ENCODE assay signal across 2 cellular contexts in genomic region chr11:64717268-64717578, GRCh38.
TF ChIP-seq lines count a peak whose summit lies in the region.

No MANE protein-coding gene starts in this region.

TF ChIP-seq in IMR-90, 13 proteins besides CTCF, POLR2A, EP300 and RAD21:
- no peak for TF ChIP-seq BHLHE40 (IDR thresholded peaks at IDR 0.05; ENCODE audit: low read depth, low read length)
- TF ChIP-seq MAFK (IDR thresholded peaks at IDR 0.05; ENCODE audit: low read depth, low read length): no peak
- no peak for TF ChIP-seq SMC3 (IDR thresholded peaks at IDR 0.05; ENCODE audit: low read depth, low read length)
- TF ChIP-seq, protein P1, sequence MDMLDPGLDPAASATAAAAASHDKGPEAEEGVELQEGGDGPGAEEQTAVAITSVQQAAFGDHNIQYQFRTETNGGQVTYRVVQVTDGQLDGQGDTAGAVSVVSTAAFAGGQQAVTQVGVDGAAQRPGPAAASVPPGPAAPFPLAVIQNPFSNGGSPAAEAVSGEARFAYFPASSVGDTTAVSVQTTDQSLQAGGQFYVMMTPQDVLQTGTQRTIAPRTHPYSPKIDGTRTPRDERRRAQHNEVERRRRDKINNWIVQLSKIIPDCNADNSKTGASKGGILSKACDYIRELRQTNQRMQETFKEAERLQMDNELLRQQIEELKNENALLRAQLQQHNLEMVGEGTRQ (IDR thresholded peaks at IDR 0.05; ENCODE audit: low read depth, low read length): no peak
- no peak for TF ChIP-seq MAZ (IDR thresholded peaks at IDR 0.05; ENCODE audit: borderline replicate concordance, low read depth, low read length)
- TF ChIP-seq RCOR1 (IDR thresholded peaks at IDR 0.05; ENCODE audit: insufficient replicate concordance, low read length): no peak
- TF ChIP-seq FOS (IDR thresholded peaks at IDR 0.05; ENCODE audit: low read depth, low read length): no peak
- TF ChIP-seq CHD1 (IDR thresholded peaks at IDR 0.05; ENCODE audit: low read depth, low read length): no peak
- no peak for TF ChIP-seq MXI1 (IDR thresholded peaks at IDR 0.05; ENCODE audit: borderline replicate concordance, low read depth, low read length)
- no peak for TF ChIP-seq ELK1 (IDR thresholded peaks at IDR 0.05; ENCODE audit: borderline replicate concordance, low read depth, low read length)
- no peak for TF ChIP-seq CEBPB (IDR thresholded peaks at IDR 0.05; ENCODE audit: low read depth, low read length)
- TF ChIP-seq NFE2L2 (IDR thresholded peaks at IDR 0.05; ENCODE audit: low read depth, low read length): no peak
- no peak for TF ChIP-seq RFX5 (IDR thresholded peaks at IDR 0.05; ENCODE audit: low read depth, low read length)

TF ChIP-seq in H1, 55 proteins besides CTCF, POLR2A, EP300 and RAD21:
- TF ChIP-seq JUN (IDR thresholded peaks at IDR 0.05; ENCODE audit: low read depth, low read length): no peak
- no peak for TF ChIP-seq BACH1 (IDR thresholded peaks at IDR 0.05; ENCODE audit: low read length)
- TF ChIP-seq TEAD4 (IDR thresholded peaks at IDR 0.05; ENCODE audit: low read depth, low read length): no peak
- TF ChIP-seq, protein P2, sequence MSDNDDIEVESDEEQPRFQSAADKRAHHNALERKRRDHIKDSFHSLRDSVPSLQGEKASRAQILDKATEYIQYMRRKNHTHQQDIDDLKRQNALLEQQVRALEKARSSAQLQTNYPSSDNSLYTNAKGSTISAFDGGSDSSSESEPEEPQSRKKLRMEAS (IDR thresholded peaks at IDR 0.05): no peak
- no peak for TF ChIP-seq MAFK (IDR thresholded peaks at IDR 0.05; ENCODE audit: low read depth, low read length)
- no peak for TF ChIP-seq KDM4A (IDR thresholded peaks at IDR 0.05; ENCODE audit: low read depth, low read length, severe bottlenecking)
- no peak for TF ChIP-seq POLR2AphosphoS5 (IDR thresholded peaks at IDR 0.05; ENCODE audit: low read depth, low read length)
- TF ChIP-seq RFX5 (IDR thresholded peaks at IDR 0.05; ENCODE audit: borderline replicate concordance, low read depth, low read length): no peak
- no peak for TF ChIP-seq EZH2 (IDR thresholded peaks at IDR 0.05; ENCODE audit: low read depth, low read length, severe bottlenecking)
- no peak for TF ChIP-seq HDAC6 (IDR thresholded peaks at IDR 0.05; ENCODE audit: low read depth, low read length)
- TF ChIP-seq CHD7 (IDR thresholded peaks at IDR 0.05; ENCODE audit: insufficient replicate concordance, low read length): no peak
- TF ChIP-seq RNF2 (IDR thresholded peaks at IDR 0.05; ENCODE audit: borderline replicate concordance, low read depth, low read length, missing control alignments, poor library complexity, severe bottlenecking): no peak
- TF ChIP-seq EGR1 (IDR thresholded peaks at IDR 0.05; ENCODE audit: borderline replicate concordance, low read depth, low read length): no peak
- TF ChIP-seq SAP30 (IDR thresholded peaks at IDR 0.05; ENCODE audit: insufficient read depth, insufficient replicate concordance, low read length): no peak
TF ChIP-seq in H1: peak in this region for 0.
